In genomic region chr14:61569783-61570182, GRCh38 we compare ENCODE assay signal across 8 cellular contexts.
DNase-seq lines count a peak whose midpoint lies in the region; ATAC-seq lines count a peak whose summit lies in the region.

No MANE protein-coding gene starts in this region.

- peak overlapping the region; percentile 99 for H3K27ac Mint-ChIP-seq in stimulated activated naive CD8-positive, alpha-beta T cell treated with anti-CD3 and anti-CD28 coated beads, Interleukin-15, amount 100 ng/mL, for 72 hours

- peak; percentile 89 for ATAC-seq in stimulated activated naive CD8-positive, alpha-beta T cell treated with anti-CD3 and anti-CD28 coated beads, Interleukin-15, amount 100 ng/mL, for 72 hours
- ATAC-seq in GM18870 (IDR thresholded peaks at IDR 0.05; ENCODE audit: unreplicated experiment): no peak
- ATAC-seq in HG03095 (IDR thresholded peaks at IDR 0.05; ENCODE audit: unreplicated experiment): no peak

- H3K4me3 Mint-ChIP-seq in stimulated activated naive CD8-positive, alpha-beta T cell treated with anti-CD3 and anti-CD28 coated beads, Interleukin-15, amount 100 ng/mL, for 72 hours: peak overlapping the region; percentile 89

- DNase-seq in stimulated activated naive CD4-positive, alpha-beta T cell (lab: John Stamatoyannopoulos, UW): peak; percentile 3 to 58 (median 46)
- no peak for DNase-seq in stimulated activated naive CD4-positive, alpha-beta T cell treated with Interleukin-2 at 50 U/mL for 16 hours (lab: John Stamatoyannopoulos, UW)
- DNase-seq in activated T-cell treated with anti-CD3 and anti-CD28 coated beads, Interleukin-2, amount 50 U/mL, for 1 hour: peak; percentile 41
- DNase-seq in glomerular visceral epithelial cell (ENCODE audit: extremely low spot score) (peak; percentile 92), NCI-H2196 treated with DMSO at 0.1 percent for 48 hours (lab: John Stamatoyannopoulos, UW; ENCODE audit: unreplicated experiment) (no peak)
- DNase-seq in stimulated activated naive CD8-positive, alpha-beta T cell treated with anti-CD3 and anti-CD28 coated beads, Interleukin-15, amount 100 ng/mL, for 72 hours: peak; percentile 63 to 89

- no peaks in the 10 kb centered on the region for H3K27me3 Mint-ChIP-seq in stimulated activated naive CD8-positive, alpha-beta T cell treated with anti-CD3 and anti-CD28 coated beads, Interleukin-15, amount 100 ng/mL, for 72 hours

- H3K9me3 Mint-ChIP-seq in stimulated activated naive CD8-positive, alpha-beta T cell treated with anti-CD3 and anti-CD28 coated beads, Interleukin-15, amount 100 ng/mL, for 72 hours: peaks cover 4 to 6% of the 10 kb centered on the region in 2 donors

- peaks cover 97% of the 10 kb centered on the region for H3K4me1 Mint-ChIP-seq in stimulated activated naive CD8-positive, alpha-beta T cell treated with anti-CD3 and anti-CD28 coated beads, Interleukin-15, amount 100 ng/mL, for 72 hours

Comparison
In these comparisons a context has a peak if more than half of its experiments do, and no peak if none do; other contexts are left out.
1. DNase-seq: peak in stimulated activated naive CD4-positive, alpha-beta T cell (6 of 6), activated T-cell treated with anti-CD3 and anti-CD28 coated beads, Interleukin-2, amount 50 U/mL, for 1 hour (single experiment), glomerular visceral epithelial cell (single experiment) and stimulated activated naive CD8-positive, alpha-beta T cell treated with anti-CD3 and anti-CD28 coated beads, Interleukin-15, amount 100 ng/mL, for 72 hours (2 of 2); none in stimulated activated naive CD4-positive, alpha-beta T cell treated with Interleukin-2 at 50 U/mL for 16 hours (single experiment) and NCI-H2196 treated with DMSO at 0.1 percent for 48 hours (single experiment).